Comparison of ENCODE assay signal across 1 cellular context in the genomic region with DNA sequence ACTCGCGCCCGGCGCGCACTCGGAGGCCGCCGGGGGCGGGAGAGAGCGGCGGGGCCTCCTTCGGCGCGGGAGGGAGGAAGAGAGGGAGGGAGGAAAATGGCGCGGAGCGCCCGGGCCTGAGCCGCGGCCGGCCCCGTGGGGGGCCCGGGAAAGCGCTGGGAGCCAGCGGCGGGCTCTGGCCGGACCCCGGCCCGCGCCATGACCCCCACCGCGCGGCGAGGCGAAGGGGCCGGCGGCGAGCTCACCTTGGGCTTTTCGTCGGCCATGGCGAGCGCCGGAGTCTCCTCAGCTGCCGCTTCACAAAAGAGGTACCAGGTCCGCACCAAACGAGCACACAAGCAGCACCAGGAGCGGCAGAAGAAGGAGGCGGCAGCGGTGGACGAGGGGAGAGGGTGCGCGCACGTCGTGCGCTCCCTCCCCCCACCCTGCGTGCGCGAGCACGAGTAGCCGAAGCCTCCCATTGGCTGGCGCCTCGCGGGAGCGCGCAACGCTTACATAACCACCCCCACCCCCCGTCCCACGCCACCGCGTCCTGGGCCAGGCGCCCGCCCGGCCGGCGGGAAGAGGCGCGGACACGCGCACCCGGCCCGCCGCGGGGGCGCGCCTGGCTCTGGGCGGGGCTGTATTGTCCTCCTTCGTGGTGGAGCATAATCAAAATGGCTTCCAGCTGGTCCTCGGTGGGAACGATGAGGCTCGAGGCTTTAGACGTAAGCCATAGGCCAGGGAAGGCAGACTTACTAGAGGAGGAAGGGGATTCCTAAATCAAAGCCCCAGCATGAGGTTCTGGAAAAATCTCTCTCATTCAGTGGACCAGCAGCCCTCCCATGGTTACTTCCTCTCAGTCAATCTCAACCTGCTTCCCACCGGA.
A peak's percentile ranks its signal among the peaks of the same experiment; 100 is the strongest.
TF ChIP-seq lines count a peak whose summit lies in the region.

A gene (minus strand): TSS at position 391 of the 868 bp plus-strand sequence. CDS start 125 bp downstream, at position 266.

TF ChIP-seq in K562, 482 proteins besides CTCF, POLR2A, EP300 and RAD21 (continued from another document):
- TF ChIP-seq, protein P1, sequence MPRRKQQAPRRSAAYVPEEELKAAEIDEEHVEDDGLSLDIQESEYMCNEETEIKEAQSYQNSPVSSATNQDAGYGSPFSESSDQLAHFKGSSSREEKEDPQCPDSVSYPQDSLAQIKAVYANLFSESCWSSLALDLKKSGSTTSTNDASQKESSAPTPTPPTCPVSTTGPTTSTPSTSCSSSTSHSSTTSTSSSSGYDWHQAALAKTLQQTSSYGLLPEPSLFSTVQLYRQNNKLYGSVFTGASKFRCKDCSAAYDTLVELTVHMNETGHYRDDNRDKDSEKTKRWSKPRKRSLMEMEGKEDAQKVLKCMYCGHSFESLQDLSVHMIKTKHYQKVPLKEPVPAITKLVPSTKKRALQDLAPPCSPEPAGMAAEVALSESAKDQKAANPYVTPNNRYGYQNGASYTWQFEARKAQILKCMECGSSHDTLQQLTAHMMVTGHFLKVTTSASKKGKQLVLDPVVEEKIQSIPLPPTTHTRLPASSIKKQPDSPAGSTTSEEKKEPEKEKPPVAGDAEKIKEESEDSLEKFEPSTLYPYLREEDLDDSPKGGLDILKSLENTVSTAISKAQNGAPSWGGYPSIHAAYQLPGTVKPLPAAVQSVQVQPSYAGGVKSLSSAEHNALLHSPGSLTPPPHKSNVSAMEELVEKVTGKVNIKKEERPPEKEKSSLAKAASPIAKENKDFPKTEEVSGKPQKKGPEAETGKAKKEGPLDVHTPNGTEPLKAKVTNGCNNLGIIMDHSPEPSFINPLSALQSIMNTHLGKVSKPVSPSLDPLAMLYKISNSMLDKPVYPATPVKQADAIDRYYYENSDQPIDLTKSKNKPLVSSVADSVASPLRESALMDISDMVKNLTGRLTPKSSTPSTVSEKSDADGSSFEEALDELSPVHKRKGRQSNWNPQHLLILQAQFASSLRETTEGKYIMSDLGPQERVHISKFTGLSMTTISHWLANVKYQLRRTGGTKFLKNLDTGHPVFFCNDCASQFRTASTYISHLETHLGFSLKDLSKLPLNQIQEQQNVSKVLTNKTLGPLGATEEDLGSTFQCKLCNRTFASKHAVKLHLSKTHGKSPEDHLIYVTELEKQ (CRISPR knock-in tag; IDR thresholded peaks at IDR 0.05): no peak
- no peak for TF ChIP-seq SMARCA5 (IDR thresholded peaks at IDR 0.05)
- TF ChIP-seq, protein P2, sequence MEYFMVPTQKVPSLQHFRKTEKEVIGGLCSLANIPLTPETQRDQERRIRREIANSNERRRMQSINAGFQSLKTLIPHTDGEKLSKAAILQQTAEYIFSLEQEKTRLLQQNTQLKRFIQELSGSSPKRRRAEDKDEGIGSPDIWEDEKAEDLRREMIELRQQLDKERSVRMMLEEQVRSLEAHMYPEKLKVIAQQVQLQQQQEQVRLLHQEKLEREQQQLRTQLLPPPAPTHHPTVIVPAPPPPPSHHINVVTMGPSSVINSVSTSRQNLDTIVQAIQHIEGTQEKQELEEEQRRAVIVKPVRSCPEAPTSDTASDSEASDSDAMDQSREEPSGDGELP (CRISPR knock-in tag; IDR thresholded peaks at IDR 0.05; ENCODE audit: borderline replicate concordance): peak; percentile 47
- TF ChIP-seq, protein P3, sequence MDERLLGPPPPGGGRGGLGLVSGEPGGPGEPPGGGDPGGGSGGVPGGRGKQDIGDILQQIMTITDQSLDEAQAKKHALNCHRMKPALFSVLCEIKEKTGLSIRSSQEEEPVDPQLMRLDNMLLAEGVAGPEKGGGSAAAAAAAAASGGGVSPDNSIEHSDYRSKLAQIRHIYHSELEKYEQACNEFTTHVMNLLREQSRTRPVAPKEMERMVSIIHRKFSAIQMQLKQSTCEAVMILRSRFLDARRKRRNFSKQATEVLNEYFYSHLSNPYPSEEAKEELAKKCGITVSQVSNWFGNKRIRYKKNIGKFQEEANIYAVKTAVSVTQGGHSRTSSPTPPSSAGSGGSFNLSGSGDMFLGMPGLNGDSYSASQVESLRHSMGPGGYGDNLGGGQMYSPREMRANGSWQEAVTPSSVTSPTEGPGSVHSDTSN (CRISPR knock-in tag; IDR thresholded peaks at IDR 0.05; ENCODE audit: low read depth): no peak
- TF ChIP-seq, protein P3 (tag; conservative IDR thresholded peaks at IDR 0.05; ENCODE audit: low read depth): peak; percentile 30; the same call in 1 of the 2 replicates
- TF ChIP-seq ZFX (CRISPR knock-in tag; IDR thresholded peaks at IDR 0.05): peak; percentile 64
